27 cellular contexts compared by ENCODE assay signal in genomic region chr1:17941396-17941795, GRCh38.
"Had no signal": no experiment of that assay in that cellular context is flagged by ENCODE, and none has a peak within 500 bp of the region (broad histone marks: within the 10 kb centered on the region; RNA-seq: fewer than 3 reads in every experiment).

No MANE protein-coding gene starts in this region.

- H3K36me3 ChIP-seq: stomach, suprapubic skin, thoracic aorta, thyroid gland, tibial artery, tibial nerve, transverse colon, upper lobe of left lung, upper lobe of right lung, uterus, vagina had no signal

- H3K4me3 ChIP-seq: stomach, suprapubic skin, testis, thoracic aorta, thyroid gland, tibial artery, tibial nerve, transverse colon, upper lobe of left lung, upper lobe of right lung, uterus, vagina had no signal

- H3K27me3 ChIP-seq: testis, thyroid gland, tibial nerve, transverse colon, upper lobe of left lung, uterus, vagina had no signal

- DNase-seq: stimulated activated CD4-positive, alpha-beta T cell treated with anti-CD3 and anti-CD28 coated beads, Interleukin-2, amount 100 ng/mL, for 48 hours; stimulated activated CD4-positive, alpha-beta T cell treated with anti-CD3 and anti-CD28 coated beads, Interleukin-4, amount 100 ng/mL, for 1 hour; stimulated activated CD4-positive, alpha-beta T cell treated with anti-CD3 and anti-CD28 coated beads, Interleukin-4, amount 100 ng/mL, for 24 hours; stimulated activated CD4-positive, alpha-beta T cell treated with anti-CD3 and anti-CD28 coated beads, Interleukin-4, amount 100 ng/mL, for 4 hours; stimulated activated CD8-positive, alpha-beta memory T cell treated with anti-CD3 and anti-CD28 coated beads, Interleukin-4, amount 100 ng/mL, for 48 hours; stimulated activated naive B cell treated with anti-CD40 and anti-IgM and Interleukin-4, amounts not matched to agents 10 μg/mL and 1 μg/mL and 100 μg/mL, for 72 hours; stimulated activated naive CD4-positive, alpha-beta T cell; stimulated activated naive CD4-positive, alpha-beta T cell treated with Interleukin-2 at 50 U/mL for 16 hours; stimulated activated naive CD8-positive, alpha-beta T cell treated with anti-CD3 and anti-CD28 coated beads, Interleukin-15, amount 100 ng/mL, for 72 hours; stimulated activated naive CD8-positive, alpha-beta T cell treated with anti-CD3 and anti-CD28 coated beads, Interleukin-15, Interleukin-2, amounts not matched to agents 100 U/mL and 50 U/mL, for 24 hours; stomach; substantia nigra; testis; thyroid gland; tibial artery; transverse colon; trophoblast cell; upper lobe of left lung; upper lobe of right lung; uterus had no signal

- FAIRE-seq: urothelium cell line had no signal

- H3K27ac ChIP-seq: stomach, suprapubic skin, testis, thoracic aorta, thyroid gland, tibial artery, tibial nerve, transverse colon, upper lobe of left lung, upper lobe of right lung, uterus, vagina had no signal

- H3K9me3 ChIP-seq: stomach, suprapubic skin, testis, thoracic aorta, thyroid gland, tibial artery, tibial nerve, transverse colon, upper lobe of left lung, upper lobe of right lung, uterus, vagina had no signal

- ATAC-seq: stimulated activated effector memory CD8-positive, alpha-beta T cell treated with anti-CD3 and anti-CD28 coated beads, Interleukin-12 subunit alpha, Interleukin-12 subunit beta, amount 100 ng/mL, for 72 hours; stimulated activated memory B cell treated with anti-CD40 and anti-IgM and Interleukin-4, amounts not matched to agents 10 μg/mL and 1 μg/mL and 100 μg/mL, for 72 hours; stimulated activated naive CD8-positive, alpha-beta T cell treated with anti-CD3 and anti-CD28 coated beads, Interleukin-15, amount 100 ng/mL, for 72 hours; stimulated activated naive CD8-positive, alpha-beta T cell treated with anti-CD3 and anti-CD28 coated beads, Interleukin-15, Interleukin-2, amounts not matched to agents 100 U/mL and 50 U/mL, for 24 hours; upper lobe of right lung had no signal

- H3K4me1 ChIP-seq: suprapubic skin, testis, thyroid gland, tibial artery, tibial nerve, transverse colon, upper lobe of left lung, upper lobe of right lung, uterus, vagina had no signal
